8 cellular contexts compared by ENCODE assay signal in genomic region chr5:72106922-72107873, GRCh38. TPM values are rescaled to one million over a fixed set of nuclear protein-coding genes. Genes with fewer than 3 reads are reported as not detected.
DNase-seq lines count a peak whose midpoint lies in the region; ATAC-seq, FAIRE-seq and TF ChIP-seq lines count a peak whose summit lies in the region.

MAP1B (plus strand) TSS chr5:72107475; CDS start chr5:72107532, 57 bp downstream.

- H3K36me3 ChIP-seq in bronchial epithelial cell (ENCODE audit: control insufficient read depth, insufficient read depth, low read length) (no peaks in the 10 kb centered on the region), iPS-15b (ENCODE audit: control insufficient read depth, insufficient read depth, low read length) (peaks cover 4% of the 10 kb centered on the region)

- no peaks in the 10 kb centered on the region for H3K9me3 ChIP-seq in iPS-15b (ENCODE audit: control insufficient read depth, insufficient read depth, low read length)

- peak within 1 kb of the TSS; percentile 12; the same call in 1 of the 2 replicates for H3K27ac ChIP-seq in C4-2B

- H3K9ac ChIP-seq in iPS-15b (ENCODE audit: low read depth, low read length): peak within 1 kb of the TSS; percentile 75

- no peak within 1 kb of the TSS for H3K4me3 Mint-ChIP-seq in activated CD8-positive, alpha-beta memory T cell treated with anti-CD3 and anti-CD28 coated beads, Interleukin-2, amount 10 ng/mL, durations not matched to agents 7 days and 5 days

- H3K27me3 Mint-ChIP-seq in activated CD8-positive, alpha-beta memory T cell treated with anti-CD3 and anti-CD28 coated beads, Interleukin-2, amount 10 ng/mL, durations not matched to agents 7 days and 5 days: peaks cover 77% of the 10 kb centered on the region

- TF ChIP-seq CTCF in C4-2B (conservative IDR thresholded peaks at IDR 0.05) (no peak), bronchial epithelial cell (IDR thresholded peaks at IDR 0.05; ENCODE audit: insufficient read depth, low read length, severe bottlenecking) (no peak)

- no peaks in the 10 kb centered on the region for H3K36me3 Mint-ChIP-seq in activated CD8-positive, alpha-beta memory T cell treated with anti-CD3 and anti-CD28 coated beads, Interleukin-2, amount 10 ng/mL, durations not matched to agents 7 days and 5 days

- H3K4me3 ChIP-seq in bronchial epithelial cell (ENCODE audit: low read depth, low read length) (peak within 1 kb of the TSS; percentile 52), iPS-15b (ENCODE audit: low read depth, low read length) (peak within 1 kb of the TSS; percentile 93)

- H3K9me3 Mint-ChIP-seq in activated CD8-positive, alpha-beta memory T cell treated with anti-CD3 and anti-CD28 coated beads, Interleukin-2, amount 10 ng/mL, durations not matched to agents 7 days and 5 days (ENCODE audit: low read depth): no peaks in the 10 kb centered on the region

- DNase-seq in HCEC 1CT: peak; percentile 45
- peak; percentile 99 for DNase-seq in NCI-H69 (lab: John Stamatoyannopoulos, UW)
- no peak for DNase-seq in bronchial epithelial cell (ENCODE audit: low read depth)
- DNase-seq in renal cortical epithelial cell (ENCODE audit: low read depth): no peak
- no peak for DNase-seq in activated CD8-positive, alpha-beta memory T cell treated with anti-CD3 and anti-CD28 coated beads, Interleukin-2, amount 10 ng/mL, durations not matched to agents 7 days and 5 days

- no peak for ATAC-seq in activated CD8-positive, alpha-beta memory T cell treated with anti-CD3 and anti-CD28 coated beads, Interleukin-2, amount 10 ng/mL, durations not matched to agents 7 days and 5 days
- no peak for ATAC-seq in GM21367 (IDR thresholded peaks at IDR 0.05; ENCODE audit: unreplicated experiment)

- CTCF ChIA-PET in activated CD8-positive, alpha-beta memory T cell treated with anti-CD3 and anti-CD28 coated beads, Interleukin-2, amount 10 ng/mL, durations not matched to agents 7 days and 5 days (lab: Charles Lee): no interaction called here

- H3K4me1 Mint-ChIP-seq in activated CD8-positive, alpha-beta memory T cell treated with anti-CD3 and anti-CD28 coated beads, Interleukin-2, amount 10 ng/mL, durations not matched to agents 7 days and 5 days: peaks cover 6% of the 10 kb centered on the region

- no peak within 1 kb of the TSS for H3K27ac Mint-ChIP-seq in activated CD8-positive, alpha-beta memory T cell treated with anti-CD3 and anti-CD28 coated beads, Interleukin-2, amount 10 ng/mL, durations not matched to agents 7 days and 5 days

- peaks cover 6% of the 10 kb centered on the region for H3K4me1 ChIP-seq in iPS-15b (ENCODE audit: control insufficient read depth, insufficient read depth, low read length)

- H3K27me3 ChIP-seq in bronchial epithelial cell (ENCODE audit: control insufficient read depth, insufficient read depth, low read length) (peaks cover 9% of the 10 kb centered on the region), iPS-15b (ENCODE audit: control insufficient read depth, insufficient read depth, low read length) (no peaks in the 10 kb centered on the region)

- FAIRE-seq in bronchial epithelial cell (lab: Jason Lieb, UNC): no peak

RNA-seq across cellular contexts. Expression of gene MAP1B, which starts in this region (rescaled TPM):
- total RNA-seq in bronchial epithelial cell (5.8 and 9.7 TPM in 2 replicates), renal cortical epithelial cell (91.0 and 156 TPM in 2 replicates)
- under 1 TPM; 0.03 to 0.54 TPM for total RNA-seq in activated CD8-positive, alpha-beta memory T cell treated with anti-CD3 and anti-CD28 coated beads, Interleukin-2, amount 10 ng/mL, durations not matched to agents 7 days and 5 days

Comparison
In these comparisons a context has a peak if more than half of its experiments do, and no peak if none do; other contexts are left out.
1. DNase-seq: peak in HCEC 1CT (single experiment) and NCI-H69 (single experiment); none in bronchial epithelial cell (single experiment), renal cortical epithelial cell (single experiment) and activated CD8-positive, alpha-beta memory T cell treated with anti-CD3 and anti-CD28 coated beads, Interleukin-2, amount 10 ng/mL, durations not matched to agents 7 days and 5 days (single experiment).